Comparison of ENCODE assay signal across 22 cellular contexts in genomic region chr1:244780311-244780710, GRCh38. TPM values are rescaled to one million over a fixed set of nuclear protein-coding genes. Genes with fewer than 3 reads are reported as not detected.
DNase-seq lines count a peak whose midpoint lies in the region; ATAC-seq and TF ChIP-seq lines count a peak whose summit lies in the region.
"Had no signal": no experiment of that assay in that cellular context is flagged by ENCODE, and none has a peak within 500 bp of the region (broad histone marks: within the 10 kb centered on the region; RNA-seq: fewer than 3 reads in every experiment).

No MANE protein-coding gene starts in this region.

- H3K36me3 ChIP-seq in HEK293 (ENCODE audit: control insufficient read depth in 2 of 2, insufficient read depth in 1 of 2, low read length in 2 of 2): no peaks in the 10 kb centered on the region
- H3K36me3 ChIP-seq: BLaER1 had no signal

- CTCF ChIA-PET in HEK293 (lab: Yijun Ruan, JAX): interaction anchor here (0.7 to 2.6 kb wide), 3 partner anchors 11 to 177 kb away, joined by 5 to 14 read pairs (median 6); no protein-coding TSS in a partner anchor

- peak; percentile 19 to 89 (median 67) for DNase-seq in head of caudate nucleus
- DNase-seq in nucleus accumbens (lab: John Stamatoyannopoulos, UW): peak in 34 of 56 donors; percentile 6 to 76 (median 50)
- no peak for DNase-seq in stimulated activated effector memory CD8-positive, alpha-beta T cell treated with anti-CD3 and anti-CD28 coated beads, Interleukin-12 subunit alpha, Interleukin-12 subunit beta, amount 100 ng/mL, for 72 hours (ENCODE audit: low spot score in 2 of 2)
- DNase-seq in T-helper 2 cell: no peak
- DNase-seq in glutamatergic neuron: no peak
- DNase-seq: 8988T; Caco-2; CD4-positive, CD25-positive, alpha-beta regulatory T cell; CD8-positive, alpha-beta T cell; DMS153; DND-41; GM23248; H9; HFFc6 had no signal

- H3K4me1 ChIP-seq in HEK293 (ENCODE audit: control insufficient read depth, insufficient read depth, low read length): peaks cover 9% of the 10 kb centered on the region
- H3K4me1 ChIP-seq: A549, BLaER1, Caco-2 had no signal

- POLR2A ChIA-PET in HEK293 (lab: Yijun Ruan, JAX): no interaction called here

- H3K9me3 ChIP-seq in HEK293 (ENCODE audit: control insufficient read depth, insufficient read depth, low read depth, low read length): no peaks in the 10 kb centered on the region
- H3K9me3 ChIP-seq: A549, BLaER1, Caco-2 had no signal

- no peaks in the 10 kb centered on the region for H3K9me3 Mint-ChIP-seq in stimulated activated effector memory CD8-positive, alpha-beta T cell treated with anti-CD3 and anti-CD28 coated beads, Interleukin-12 subunit alpha, Interleukin-12 subunit beta, amount 100 ng/mL, for 72 hours
- peaks cover 6% of the 10 kb centered on the region for H3K9me3 Mint-ChIP-seq in glutamatergic neuron (ENCODE audit: unreplicated experiment)
- H3K9me3 Mint-ChIP-seq: CD8-positive, alpha-beta T cell; HFFc6 had no signal

- peak; percentile 14 for ATAC-seq in stimulated activated effector memory CD8-positive, alpha-beta T cell treated with anti-CD3 and anti-CD28 coated beads, Interleukin-12 subunit alpha, Interleukin-12 subunit beta, amount 100 ng/mL, for 72 hours
- ATAC-seq in HG03025 (IDR thresholded peaks at IDR 0.05; ENCODE audit: low FRiP score, unreplicated experiment): no peak
- ATAC-seq: CD8-positive, alpha-beta T cell; GM12878; HCT116 had no signal

- H3K36me3 Mint-ChIP-seq in stimulated activated effector memory CD8-positive, alpha-beta T cell treated with anti-CD3 and anti-CD28 coated beads, Interleukin-12 subunit alpha, Interleukin-12 subunit beta, amount 100 ng/mL, for 72 hours: no peaks in the 10 kb centered on the region
- peaks cover 7% of the 10 kb centered on the region for H3K36me3 Mint-ChIP-seq in glutamatergic neuron (ENCODE audit: unreplicated experiment)
- H3K36me3 Mint-ChIP-seq: CD4-positive, CD25-positive, alpha-beta regulatory T cell; CD8-positive, alpha-beta T cell had no signal

- no peak overlapping the region for H3K27ac ChIP-seq in HEK293 (ENCODE audit: extremely low read depth, low read depth, low read length)
- H3K27ac ChIP-seq: A549, BLaER1, C4-2B, GM23248 had no signal

- no peak for TF ChIP-seq CTCF in HEK293 (tag by site-specific recombination; IDR thresholded peaks at IDR 0.05)
- no peak for TF ChIP-seq CTCF in glutamatergic neuron (IDR thresholded peaks at IDR 0.05; ENCODE audit: partially characterized antibody, unreplicated experiment)

- intact Hi-C loops in head of caudate nucleus (cut with DNase I): no loop called here

- no peaks in the 10 kb centered on the region for H3K4me1 Mint-ChIP-seq in stimulated activated effector memory CD8-positive, alpha-beta T cell treated with anti-CD3 and anti-CD28 coated beads, Interleukin-12 subunit alpha, Interleukin-12 subunit beta, amount 100 ng/mL, for 72 hours
- H3K4me1 Mint-ChIP-seq in glutamatergic neuron (ENCODE audit: low read depth, unreplicated experiment): no peaks in the 10 kb centered on the region

- no peak overlapping the region for H3K27ac Mint-ChIP-seq in stimulated activated effector memory CD8-positive, alpha-beta T cell treated with anti-CD3 and anti-CD28 coated beads, Interleukin-12 subunit alpha, Interleukin-12 subunit beta, amount 100 ng/mL, for 72 hours
- H3K27ac Mint-ChIP-seq in glutamatergic neuron (ENCODE audit: unreplicated experiment): no peak overlapping the region
- H3K27ac Mint-ChIP-seq: B cell; CD4-positive, CD25-positive, alpha-beta regulatory T cell; CD8-positive, alpha-beta T cell; H9; HFFc6 had no signal

- no peak overlapping the region for H3K4me3 ChIP-seq in HEK293 (ENCODE audit: low read depth, low read length)
- H3K4me3 ChIP-seq: A549, BLaER1, GM12878, GM23248 had no signal

- H3K27me3 Mint-ChIP-seq in glutamatergic neuron (ENCODE audit: unreplicated experiment): peaks cover 8% of the 10 kb centered on the region
- H3K27me3 Mint-ChIP-seq: B cell had no signal

- no peak overlapping the region for H3K4me3 Mint-ChIP-seq in stimulated activated effector memory CD8-positive, alpha-beta T cell treated with anti-CD3 and anti-CD28 coated beads, Interleukin-12 subunit alpha, Interleukin-12 subunit beta, amount 100 ng/mL, for 72 hours
- no peak overlapping the region for H3K4me3 Mint-ChIP-seq in glutamatergic neuron (ENCODE audit: unreplicated experiment)
- H3K4me3 Mint-ChIP-seq: B cell; CD4-positive, CD25-positive, alpha-beta regulatory T cell; CD8-positive, alpha-beta T cell; H9; HFFc6 had no signal

TF ChIP-seq in HEK293, 187 proteins besides CTCF, POLR2A, EP300 and RAD21:
- TF ChIP-seq EGR2 (tag by site-specific recombination; IDR thresholded peaks at IDR 0.05; ENCODE audit: low read depth) (peak; percentile 97), ZNF114 (tag by site-specific recombination; IDR thresholded peaks at IDR 0.05) (no peak), ZFHX2 (tag by site-specific recombination; conservative IDR thresholded peaks at IDR 0.05) (peak; percentile 82)

RNA-seq across cellular contexts. Expression of gene COX20, which starts 55.1 kb away (rescaled TPM):
- total RNA-seq in glutamatergic neuron (ENCODE audit: unreplicated experiment): 35.3 TPM

Comparison
In these comparisons a context has a peak if more than half of its experiments do, and no peak if none do; other contexts are left out.
1. DNase-seq: peak in head of caudate nucleus (42 of 42) and nucleus accumbens (34 of 56); none in stimulated activated effector memory CD8-positive, alpha-beta T cell treated with anti-CD3 and anti-CD28 coated beads, Interleukin-12 subunit alpha, Interleukin-12 subunit beta, amount 100 ng/mL, for 72 hours (0 of 2), T-helper 2 cell (0 of 5) and glutamatergic neuron (single experiment).